Comparison of ENCODE assay signal across 28 cellular contexts in genomic region chr1:228517655-228518054, GRCh38.
"Had no signal": no experiment of that assay in that cellular context is flagged by ENCODE, and none has a peak within 500 bp of the region (broad histone marks: within the 10 kb centered on the region; RNA-seq: fewer than 3 reads in every experiment).

No MANE protein-coding gene starts in this region.

- H3K36me3 ChIP-seq: colonic mucosa, esophagus muscularis mucosa, esophagus squamous epithelium, gastrocnemius medialis, gastroesophageal sphincter, heart left ventricle, heart right ventricle had no signal

- H3K9me3 ChIP-seq: colonic mucosa, esophagus muscularis mucosa, esophagus squamous epithelium, gastrocnemius medialis, gastroesophageal sphincter, heart left ventricle had no signal

- ATAC-seq: effector memory CD8-positive, alpha-beta T cell; esophagus mucosa; foreskin keratinocyte; gastrocnemius medialis; gastroesophageal sphincter; heart left ventricle; heart right ventricle had no signal

- H3K4me1 ChIP-seq: colonic mucosa, esophagus muscularis mucosa, foreskin keratinocyte, gastrocnemius medialis, gastroesophageal sphincter, heart left ventricle, heart right ventricle had no signal

- H3K4me3 ChIP-seq: colonic mucosa, coronary artery, dorsolateral prefrontal cortex, esophagus muscularis mucosa, esophagus squamous epithelium, gastrocnemius medialis, gastroesophageal sphincter, heart left ventricle, heart right ventricle had no signal

- DNase-seq: colonic mucosa; cortex of kidney; dermis blood vessel endothelial cell; dorsolateral prefrontal cortex; effector CD4-positive, alpha-beta T cell; effector CD8-positive, alpha-beta T cell; effector memory CD4-positive, alpha-beta T cell; effector memory CD8-positive, alpha-beta T cell; endodermal cell; erythroblast; esophagus squamous epithelium; foreskin fibroblast; foreskin keratinocyte; foreskin melanocyte; gastrocnemius medialis; glutamatergic neuron; head of caudate nucleus; heart left ventricle; heart right ventricle had no signal

- FAIRE-seq: colon, endometrium, endothelial cell of umbilical vein, frontal cortex had no signal

- H3K27ac ChIP-seq: colonic mucosa, coronary artery, dorsolateral prefrontal cortex, epithelial cell of prostate, esophagus muscularis mucosa, esophagus squamous epithelium, foreskin keratinocyte, gastrocnemius medialis, gastroesophageal sphincter, heart left ventricle, heart right ventricle had no signal
